28 cellular contexts compared by ENCODE assay signal in the genomic region with DNA sequence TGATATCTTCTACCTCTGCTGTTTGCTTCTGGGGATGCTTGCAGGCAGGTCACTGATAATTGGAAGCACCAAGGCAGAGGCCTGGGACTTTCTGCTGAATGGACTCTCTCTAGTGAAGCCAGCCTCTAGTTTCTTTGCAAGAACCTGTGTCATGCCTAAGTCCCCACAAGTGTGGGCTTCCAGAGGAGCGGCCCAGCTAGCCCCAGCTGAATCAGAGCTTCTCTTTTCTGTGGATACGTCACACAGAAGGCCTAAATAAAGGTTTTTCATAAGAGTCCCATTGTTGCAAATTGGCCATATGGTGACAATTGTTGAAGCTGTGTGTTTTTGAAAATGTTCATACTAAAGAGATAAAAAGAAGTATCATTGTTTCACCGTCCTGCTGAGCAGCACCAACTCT. TPM values are rescaled to one million over a fixed set of nuclear protein-coding genes. Genes with fewer than 3 reads are reported as not detected.
"Had no signal": no experiment of that assay in that cellular context is flagged by ENCODE, and none has a peak within 500 bp of the region (broad histone marks: within the 10 kb centered on the region; RNA-seq: fewer than 3 reads in every experiment).

No MANE protein-coding gene starts in this region.

- H3K27me3 Mint-ChIP-seq: activated CD4-positive, alpha-beta T cell treated with anti-CD3 and anti-CD28 coated beads, Interleukin-2, amount 10 ng/mL, durations not matched to agents 24 days and 14 days; activated naive CD4-positive, alpha-beta T cell treated with anti-CD3 and anti-CD28 coated beads, Interleukin-2, amount 10 ng/mL, durations not matched to agents 7 days and 5 days; activated naive CD8-positive, alpha-beta T cell treated with anti-CD3 and anti-CD28 coated beads for 36 hours; activated T-cell treated with anti-CD3 and anti-CD28 coated beads, Interleukin-2, amount 50 U/mL, for 24 hours had no signal

- H3K4me3 Mint-ChIP-seq: activated B cell treated with CpG ODN at 0.5 μM for 24 hours; activated CD4-positive, alpha-beta T cell treated with anti-CD3 and anti-CD28 coated beads, Interleukin-2, amount 10 ng/mL, durations not matched to agents 24 days and 14 days; activated CD8-positive, alpha-beta memory T cell treated with anti-CD3 and anti-CD28 coated beads, Interleukin-2, amount 10 ng/mL, durations not matched to agents 7 days and 5 days; activated naive CD4-positive, alpha-beta T cell treated with anti-CD3 and anti-CD28 coated beads, Interleukin-2, amount 10 ng/mL, durations not matched to agents 7 days and 5 days; activated naive CD8-positive, alpha-beta T cell treated with anti-CD3 and anti-CD28 coated beads for 36 hours; activated T-cell treated with anti-CD3 and anti-CD28 coated beads, Interleukin-2, amount 50 U/mL, for 24 hours; T-cell had no signal

- H3K27ac Mint-ChIP-seq: activated B cell treated with CpG ODN at 0.5 μM for 24 hours; activated CD4-positive, alpha-beta T cell treated with anti-CD3 and anti-CD28 coated beads, Interleukin-2, amount 10 ng/mL, durations not matched to agents 24 days and 14 days; activated CD8-positive, alpha-beta memory T cell treated with anti-CD3 and anti-CD28 coated beads, Interleukin-2, amount 10 ng/mL, durations not matched to agents 7 days and 5 days; activated naive CD4-positive, alpha-beta T cell treated with anti-CD3 and anti-CD28 coated beads, Interleukin-2, amount 10 ng/mL, durations not matched to agents 7 days and 5 days; activated naive CD8-positive, alpha-beta T cell treated with anti-CD3 and anti-CD28 coated beads for 36 hours; activated T-cell treated with anti-CD3 and anti-CD28 coated beads, Interleukin-2, amount 50 U/mL, for 24 hours; T-cell had no signal

- H3K9me3 Mint-ChIP-seq: activated B cell treated with CpG ODN at 0.5 μM for 24 hours; activated CD4-positive, alpha-beta T cell treated with anti-CD3 and anti-CD28 coated beads, Interleukin-2, amount 10 ng/mL, durations not matched to agents 24 days and 14 days; activated naive CD4-positive, alpha-beta T cell treated with anti-CD3 and anti-CD28 coated beads, Interleukin-2, amount 10 ng/mL, durations not matched to agents 7 days and 5 days; activated naive CD8-positive, alpha-beta T cell treated with anti-CD3 and anti-CD28 coated beads for 36 hours; activated T-cell treated with anti-CD3 and anti-CD28 coated beads, Interleukin-2, amount 50 U/mL, for 24 hours; T-cell had no signal

- H3K4me1 Mint-ChIP-seq: activated B cell treated with CpG ODN at 0.5 μM for 24 hours; activated CD4-positive, alpha-beta T cell treated with anti-CD3 and anti-CD28 coated beads, Interleukin-2, amount 10 ng/mL, durations not matched to agents 24 days and 14 days; activated CD8-positive, alpha-beta memory T cell treated with anti-CD3 and anti-CD28 coated beads, Interleukin-2, amount 10 ng/mL, durations not matched to agents 7 days and 5 days; activated naive CD4-positive, alpha-beta T cell treated with anti-CD3 and anti-CD28 coated beads, Interleukin-2, amount 10 ng/mL, durations not matched to agents 7 days and 5 days; T-cell had no signal

- DNase-seq: activated B cell treated with CpG ODN at 0.5 μM for 24 hours; activated CD4-positive, alpha-beta T cell treated with anti-CD3 and anti-CD28 coated beads for 1 hour; activated CD4-positive, alpha-beta T cell treated with anti-CD3 and anti-CD28 coated beads, Interleukin-2, amount 10 ng/mL, durations not matched to agents 24 days and 14 days; activated CD4-positive, alpha-beta T cell treated with anti-CD3 and anti-CD28 coated beads, Interleukin-2, amount 50 U/mL, for 48 hours; activated CD8-positive, alpha-beta memory T cell treated with anti-CD3 and anti-CD28 coated beads, Interleukin-2, amount 10 ng/mL, durations not matched to agents 7 days and 5 days; activated gamma-delta T cell; activated naive CD4-positive, alpha-beta T cell treated with anti-CD3 and anti-CD28 coated beads, Interleukin-2, amount 10 ng/mL, durations not matched to agents 7 days and 5 days; activated naive CD8-positive, alpha-beta T cell treated with anti-CD3 and anti-CD28 coated beads for 36 hours; activated T-cell treated with anti-CD3 and anti-CD28 coated beads, Interleukin-2, amount 50 U/mL, for 24 hours; Kasumi-1; KBM-7; NCI-H1105 treated with DMSO at 0.1 percent for 48 hours; NCI-H1436 treated with DMSO at 0.1 percent for 48 hours; NCI-H187; NCI-H2081; NCI-H510A treated with DMSO at 0.1 percent for 48 hours; NCI-H69; NK-92 treated with Interleukin-12 subunit alpha and Interleukin-12 subunit beta, amount 100 ng/mL, for 24 hours; OCI-M1; RPMI8226; T-cell; T-helper 2 cell; T1000 had no signal

- H3K36me3 ChIP-seq: breast epithelium had no signal

- H3K4me3 ChIP-seq: breast epithelium, SK-N-MC had no signal

- ATAC-seq: activated CD8-positive, alpha-beta memory T cell treated with anti-CD3 and anti-CD28 coated beads, Interleukin-2, amount 10 ng/mL, durations not matched to agents 7 days and 5 days; Panc1; Right ventricle myocardium inferior; T-cell had no signal

- H3K27ac ChIP-seq: breast epithelium, SK-N-MC had no signal

- H3K27me3 ChIP-seq: breast epithelium had no signal

- H3K9me3 ChIP-seq: breast epithelium had no signal

- H3K36me3 Mint-ChIP-seq: activated CD8-positive, alpha-beta memory T cell treated with anti-CD3 and anti-CD28 coated beads, Interleukin-2, amount 10 ng/mL, durations not matched to agents 7 days and 5 days; activated naive CD4-positive, alpha-beta T cell treated with anti-CD3 and anti-CD28 coated beads, Interleukin-2, amount 10 ng/mL, durations not matched to agents 7 days and 5 days; activated naive CD8-positive, alpha-beta T cell treated with anti-CD3 and anti-CD28 coated beads for 36 hours; T-cell had no signal

- H3K4me1 ChIP-seq: breast epithelium had no signal

RNA-seq across cellular contexts. Expression of a gene that starts 6.8 kb away (rescaled TPM):
- total RNA-seq: activated B cell treated with CpG ODN at 0.5 μM for 24 hours; activated CD4-positive, alpha-beta T cell treated with anti-CD3 and anti-CD28 coated beads, Interleukin-2, amount 10 ng/mL, durations not matched to agents 24 days and 14 days; activated CD8-positive, alpha-beta memory T cell treated with anti-CD3 and anti-CD28 coated beads, Interleukin-2, amount 10 ng/mL, durations not matched to agents 7 days and 5 days; activated naive CD8-positive, alpha-beta T cell treated with anti-CD3 and anti-CD28 coated beads for 36 hours; breast epithelium; Right ventricle myocardium inferior; T-cell had no signal
- polyA plus RNA-seq: adipose tissue had no signal
